24 cellular contexts compared by ENCODE assay signal in genomic region chr14:27205036-27205435, GRCh38.
DNase-seq lines count a peak whose midpoint lies in the region; ATAC-seq, FAIRE-seq and TF ChIP-seq lines count a peak whose summit lies in the region.
"Had no signal": no experiment of that assay in that cellular context is flagged by ENCODE, and none has a peak within 500 bp of the region (broad histone marks: within the 10 kb centered on the region; RNA-seq: fewer than 3 reads in every experiment).

No MANE protein-coding gene starts in this region.

- H3K4me2 ChIP-seq in A549 = no peak overlapping the region
- H3K4me2 ChIP-seq: BLaER1 treated with 17β-estradiol and CSF1 and Interleukin-3, amounts not matched to agents 10 nM and 100 nM had no signal

- no peaks in the 10 kb centered on the region for H3K9me3 ChIP-seq in A549
- H3K9me3 ChIP-seq: BLaER1 treated with 17β-estradiol and CSF1 and Interleukin-3, amounts not matched to agents 10 nM and 100 nM; Caco-2 had no signal

- no peak for TF ChIP-seq RAD21 in A549 (conservative IDR thresholded peaks at IDR 0.05 in 1 of 2, IDR thresholded peaks at IDR 0.05 in 1 of 2)

- no peak overlapping the region for H3K27ac ChIP-seq in A549
- H3K27ac ChIP-seq: BLaER1 treated with 17β-estradiol and CSF1 and Interleukin-3, amounts not matched to agents 10 nM and 100 nM; C4-2B had no signal

- DNase-seq in A549 (ENCODE audit: low read depth in 1 of 2, low spot score in 1 of 2) (no peak), D721Med (ENCODE audit: insufficient read length, low spot score) (no peak), GM10266 (ENCODE audit: extremely low spot score) (no peak), HuH-7 (ENCODE audit: low spot score) (no peak)
- DNase-seq: 8988T; AML-193; Caco-2; Calu3; CD4-positive, alpha-beta T cell; CD8-positive, alpha-beta T cell; DMS 273 treated with DMSO at 0.1 percent for 48 hours; DMS153; DMS53; DMS79; DND-41; EL; GDM1 had no signal

- H3K4me1 Mint-ChIP-seq in nephron = peaks cover 12% of the 10 kb centered on the region
- H3K4me1 Mint-ChIP-seq: B cell had no signal

- peak overlapping the region; percentile 73 to 88 (median 87) for H3K27ac Mint-ChIP-seq in nephron
- H3K27ac Mint-ChIP-seq: B cell; CD4-positive, alpha-beta T cell; CD8-positive, alpha-beta T cell had no signal

- TF ChIP-seq EP300 in A549 (IDR thresholded peaks at IDR 0.05) = no peak

- H3K4me3 Mint-ChIP-seq in nephron = no peak overlapping the region
- H3K4me3 Mint-ChIP-seq: B cell; CD4-positive, alpha-beta T cell; CD8-positive, alpha-beta T cell had no signal

- no peaks in the 10 kb centered on the region for H3K9me3 Mint-ChIP-seq in nephron

- WGBS in A549 (ENCODE audit: missing lambda C conversion rate) = 40% methylated on average over 1 of the region's 1 CpG

- no peak for FAIRE-seq in A549 (lab: Jason Lieb, UNC)
- peak; percentile 21 for FAIRE-seq in D721Med (lab: Jason Lieb, UNC)
- FAIRE-seq: A204.1, GM12891, GM19239 had no signal

- no peak for ATAC-seq in A549
- ATAC-seq: CD8-positive, alpha-beta T cell had no signal

- POLR2A ChIA-PET in A549 (lab: Yijun Ruan, JAX) = no interaction called here

- no peak for TF ChIP-seq POLR2A in A549 (IDR thresholded peaks at IDR 0.05; ENCODE audit: low read length)

- H3K4me3 ChIP-seq in A549 = no peak overlapping the region
- H3K4me3 ChIP-seq: BLaER1 treated with 17β-estradiol and CSF1 and Interleukin-3, amounts not matched to agents 10 nM and 100 nM had no signal

- TF ChIP-seq CTCF in A549 (IDR thresholded peaks at IDR 0.05) (no peak), D721Med (IDR thresholded peaks at IDR 0.05; ENCODE audit: insufficient read depth, missing control alignments) (no peak), nephron (IDR thresholded peaks at IDR 0.05; ENCODE audit: unreplicated experiment in 3 of 3) (no peak), GM10266 (IDR thresholded peaks at IDR 0.05; ENCODE audit: control insufficient read depth, insufficient read depth, low read depth, missing control alignments) (no peak)

- CTCF ChIA-PET in A549 (lab: Yijun Ruan, JAX) = no interaction called here

- no peaks in the 10 kb centered on the region for H3K36me3 Mint-ChIP-seq in nephron (ENCODE audit: low read depth)
- H3K36me3 Mint-ChIP-seq: CD8-positive, alpha-beta T cell had no signal

- H3K27me3 Mint-ChIP-seq in nephron (ENCODE audit: low read depth) = no peaks in the 10 kb centered on the region
- H3K27me3 Mint-ChIP-seq: B cell; CD4-positive, alpha-beta T cell had no signal

- no peaks in the 10 kb centered on the region for H3K4me1 ChIP-seq in A549
- H3K4me1 ChIP-seq: BLaER1 treated with 17β-estradiol and CSF1 and Interleukin-3, amounts not matched to agents 10 nM and 100 nM; Caco-2 had no signal

TF ChIP-seq in A549, 52 proteins besides CTCF, POLR2A, EP300 and RAD21:
- TF ChIP-seq NPAS2 (CRISPR knock-in tag; IDR thresholded peaks at IDR 0.05; ENCODE audit: borderline replicate concordance) = no peak
- TF ChIP-seq MAFK (IDR thresholded peaks at IDR 0.05; ENCODE audit: partially characterized antibody) = peak; percentile 56
- TF ChIP-seq GATA3 (IDR thresholded peaks at IDR 0.05; ENCODE audit: borderline replicate concordance) = no peak
